22 cellular contexts compared by ENCODE assay signal in genomic region chr3:50650018-50650417, GRCh38. TPM values are rescaled to one million over a fixed set of nuclear protein-coding genes. Genes with fewer than 3 reads are reported as not detected.
DNase-seq lines count a peak whose midpoint lies in the region; ATAC-seq and TF ChIP-seq lines count a peak whose summit lies in the region.
"Had no signal": no experiment of that assay in that cellular context is flagged by ENCODE, and none has a peak within 500 bp of the region (broad histone marks: within the 10 kb centered on the region; RNA-seq: fewer than 3 reads in every experiment).

No MANE protein-coding gene starts in this region.

- no peaks in the 10 kb centered on the region for H3K27me3 ChIP-seq in CD4-positive, alpha-beta T cell (ENCODE audit: control insufficient read depth, insufficient read depth, low read length)
- H3K27me3 ChIP-seq in naive thymus-derived CD4-positive, alpha-beta T cell (ENCODE audit: control insufficient read depth in 2 of 2, insufficient read depth in 2 of 2, low read length in 2 of 2): no peaks in the 10 kb centered on the region
- H3K27me3 ChIP-seq: BE2C, brain microvascular endothelial cell had no signal

- no peak for ATAC-seq in activated T-cell treated with anti-CD3 and anti-CD28 coated beads, Interleukin-2, amount 50 U/mL, for 4 hours
- ATAC-seq in CD4-positive, alpha-beta T cell (ENCODE audit: poor library complexity): no peak
- peak; percentile 22 for ATAC-seq in activated T-helper 17 cell treated with anti-CD3 and anti-CD28 coated beads, Interleukin-2, amount 50 U/mL, for 72 hours (replicated peaks)
- ATAC-seq in naive thymus-derived CD4-positive, alpha-beta T cell: no peak
- ATAC-seq: WTC11 had no signal

- TF ChIP-seq CTCF in CD4-positive, alpha-beta T cell (IDR thresholded peaks at IDR 0.05): no peak

- H3K27me3 Mint-ChIP-seq in activated T-cell treated with anti-CD3 and anti-CD28 coated beads, Interleukin-2, amount 50 U/mL, for 24 hours: no peaks in the 10 kb centered on the region
- H3K27me3 Mint-ChIP-seq in activated T-cell treated with anti-CD3 and anti-CD28 coated beads, Interleukin-2, amount 50 U/mL, for 4 hours (ENCODE audit: low read depth): no peaks in the 10 kb centered on the region
- no peaks in the 10 kb centered on the region for H3K27me3 Mint-ChIP-seq in CD4-positive, alpha-beta T cell
- no peaks in the 10 kb centered on the region for H3K27me3 Mint-ChIP-seq in activated T-helper 17 cell treated with anti-CD3 and anti-CD28 coated beads, Interleukin-2, amount 50 U/mL, for 72 hours
- H3K27me3 Mint-ChIP-seq in naive thymus-derived CD4-positive, alpha-beta T cell: no peaks in the 10 kb centered on the region
- H3K27me3 Mint-ChIP-seq: dendritic cell treated with granulocyte-macrophage colony-stimulating factor and Interleukin-4, amounts not matched to agents 40 ng/mL and 50 ng/mL, for 4 days had no signal

- no peaks in the 10 kb centered on the region for H3K9me3 Mint-ChIP-seq in activated T-cell treated with anti-CD3 and anti-CD28 coated beads, Interleukin-2, amount 50 U/mL, for 24 hours
- H3K9me3 Mint-ChIP-seq in activated T-cell treated with anti-CD3 and anti-CD28 coated beads, Interleukin-2, amount 50 U/mL, for 4 hours: no peaks in the 10 kb centered on the region
- no peaks in the 10 kb centered on the region for H3K9me3 Mint-ChIP-seq in CD4-positive, alpha-beta T cell
- no peaks in the 10 kb centered on the region for H3K9me3 Mint-ChIP-seq in activated T-helper 17 cell treated with anti-CD3 and anti-CD28 coated beads, Interleukin-2, amount 50 U/mL, for 72 hours
- no peaks in the 10 kb centered on the region for H3K9me3 Mint-ChIP-seq in naive thymus-derived CD4-positive, alpha-beta T cell
- H3K9me3 Mint-ChIP-seq: dendritic cell treated with granulocyte-macrophage colony-stimulating factor and Interleukin-4, amounts not matched to agents 40 ng/mL and 50 ng/mL, for 4 days; WTC11 had no signal

- POLR2A ChIA-PET in CD4-positive, alpha-beta T cell (lab: Charles Lee): interaction anchor here (1.4 kb wide), 1 partner anchor 34 kb away, joined by 3 read pairs; no protein-coding TSS in a partner anchor
- POLR2A ChIA-PET in naive thymus-derived CD4-positive, alpha-beta T cell (lab: Charles Lee): no interaction called here

- H3K36me3 Mint-ChIP-seq in activated T-cell treated with anti-CD3 and anti-CD28 coated beads, Interleukin-2, amount 50 U/mL, for 24 hours (ENCODE audit: low read depth): peaks cover 53% of the 10 kb centered on the region
- H3K36me3 Mint-ChIP-seq in activated T-cell treated with anti-CD3 and anti-CD28 coated beads, Interleukin-2, amount 50 U/mL, for 4 hours (ENCODE audit: insufficient read depth): peaks cover 2% of the 10 kb centered on the region
- H3K36me3 Mint-ChIP-seq in CD4-positive, alpha-beta T cell (ENCODE audit: low read depth): peaks cover 24% of the 10 kb centered on the region
- H3K36me3 Mint-ChIP-seq in activated T-helper 17 cell treated with anti-CD3 and anti-CD28 coated beads, Interleukin-2, amount 50 U/mL, for 72 hours (ENCODE audit: low read depth): peaks cover 39% of the 10 kb centered on the region
- H3K36me3 Mint-ChIP-seq in naive thymus-derived CD4-positive, alpha-beta T cell: peaks cover 0 to 12% (median 6%) of the 10 kb centered on the region in 5 donors
- H3K36me3 Mint-ChIP-seq: WTC11 had no signal

- intact Hi-C loops in CD4-positive, alpha-beta T cell (cut with DNase I, micrococcal nuclease): no loop called here
- intact Hi-C loops in naive thymus-derived CD4-positive, alpha-beta T cell (cut with micrococcal nuclease): no loop called here

- H3K4me1 Mint-ChIP-seq in activated T-cell treated with anti-CD3 and anti-CD28 coated beads, Interleukin-2, amount 50 U/mL, for 24 hours (ENCODE audit: low read depth): peaks cover 18% of the 10 kb centered on the region
- peaks cover 8% of the 10 kb centered on the region for H3K4me1 Mint-ChIP-seq in activated T-cell treated with anti-CD3 and anti-CD28 coated beads, Interleukin-2, amount 50 U/mL, for 4 hours (ENCODE audit: low read depth)
- peaks cover 1% of the 10 kb centered on the region for H3K4me1 Mint-ChIP-seq in CD4-positive, alpha-beta T cell (ENCODE audit: low read depth)
- H3K4me1 Mint-ChIP-seq in activated T-helper 17 cell treated with anti-CD3 and anti-CD28 coated beads, Interleukin-2, amount 50 U/mL, for 72 hours: peaks cover 6% of the 10 kb centered on the region
- H3K4me1 Mint-ChIP-seq in naive thymus-derived CD4-positive, alpha-beta T cell: peaks cover 2 to 28% (median 2%) of the 10 kb centered on the region in 7 donors

- CTCF ChIA-PET in CD4-positive, alpha-beta T cell (lab: Charles Lee): no interaction called here
- CTCF ChIA-PET in naive thymus-derived CD4-positive, alpha-beta T cell (lab: Charles Lee): interaction anchor here (0.6 to 11.8 kb wide), 3 partner anchors 26 to 1533 kb away, joined by 3 to 175 read pairs (median 7); partner anchors contain the start of gene MAPKAPK3

- peak overlapping the region; percentile 87 for H3K27ac Mint-ChIP-seq in activated T-cell treated with anti-CD3 and anti-CD28 coated beads, Interleukin-2, amount 50 U/mL, for 24 hours
- peak overlapping the region; percentile 63 for H3K27ac Mint-ChIP-seq in CD4-positive, alpha-beta T cell
- peak overlapping the region; percentile 70 for H3K27ac Mint-ChIP-seq in activated T-helper 17 cell treated with anti-CD3 and anti-CD28 coated beads, Interleukin-2, amount 50 U/mL, for 72 hours
- H3K27ac Mint-ChIP-seq in naive thymus-derived CD4-positive, alpha-beta T cell: peak overlapping the region; percentile 4 to 78 (median 66)
- H3K27ac Mint-ChIP-seq: dendritic cell treated with granulocyte-macrophage colony-stimulating factor and Interleukin-4, amounts not matched to agents 40 ng/mL and 50 ng/mL, for 4 days had no signal

- no peaks in the 10 kb centered on the region for H3K4me1 ChIP-seq in naive thymus-derived CD4-positive, alpha-beta T cell (ENCODE audit: control insufficient read depth in 2 of 2, insufficient read depth in 2 of 2, low read length in 2 of 2)

- H3K9me3 ChIP-seq in CD4-positive, alpha-beta T cell (ENCODE audit: control insufficient read depth, low read length): no peaks in the 10 kb centered on the region
- H3K9me3 ChIP-seq in naive thymus-derived CD4-positive, alpha-beta T cell (ENCODE audit: control insufficient read depth in 2 of 3, low read length in 3 of 3): no peaks in the 10 kb centered on the region
- H3K9me3 ChIP-seq: BE2C had no signal

- no peak overlapping the region for H3K4me3 Mint-ChIP-seq in activated T-cell treated with anti-CD3 and anti-CD28 coated beads, Interleukin-2, amount 50 U/mL, for 24 hours
- H3K4me3 Mint-ChIP-seq in activated T-cell treated with anti-CD3 and anti-CD28 coated beads, Interleukin-2, amount 50 U/mL, for 4 hours: no peak overlapping the region
- H3K4me3 Mint-ChIP-seq in CD4-positive, alpha-beta T cell: no peak overlapping the region
- no peak overlapping the region for H3K4me3 Mint-ChIP-seq in activated T-helper 17 cell treated with anti-CD3 and anti-CD28 coated beads, Interleukin-2, amount 50 U/mL, for 72 hours
- no peak overlapping the region for H3K4me3 Mint-ChIP-seq in naive thymus-derived CD4-positive, alpha-beta T cell
- H3K4me3 Mint-ChIP-seq: dendritic cell treated with granulocyte-macrophage colony-stimulating factor and Interleukin-4, amounts not matched to agents 40 ng/mL and 50 ng/mL, for 4 days; WTC11 had no signal

- peaks cover 0 to 49% (median 14%) of the 10 kb centered on the region in 3 experiments for H3K36me3 ChIP-seq in naive thymus-derived CD4-positive, alpha-beta T cell (ENCODE audit: control insufficient read depth in 2 of 3, insufficient read depth in 3 of 3, low read length in 3 of 3)
- H3K36me3 ChIP-seq: BE2C, brain microvascular endothelial cell had no signal

- no peak for DNase-seq in activated T-cell treated with anti-CD3 and anti-CD28 coated beads, Interleukin-2, amount 50 U/mL, for 24 hours
- DNase-seq in activated T-cell treated with anti-CD3 and anti-CD28 coated beads, Interleukin-2, amount 50 U/mL, for 4 hours: no peak
- no peak for DNase-seq in CD4-positive, alpha-beta T cell
- no peak for DNase-seq in naive thymus-derived CD4-positive, alpha-beta T cell
- DNase-seq in DMS153 treated with DMSO at 0.1 percent for 48 hours (lab: John Stamatoyannopoulos, UW; ENCODE audit: unreplicated experiment) (no peak), NCI-H510A treated with DMSO at 0.1 percent for 48 hours (lab: John Stamatoyannopoulos, UW) (no peak), ecto neural progenitor cell (ENCODE audit: low spot score) (no peak)
- DNase-seq: activated T-cell treated with anti-CD3 and anti-CD28 coated beads, Interleukin-2, amount 50 U/mL, for 48 hours; BE2C; brain microvascular endothelial cell; H7; KG1; mammary epithelial cell; NCI-H1417 treated with DMSO at 0.1 percent for 48 hours; NCI-H2107; NCI-H446 treated with DMSO at 0.1 percent for 48 hours; OCI-M1; T-helper 9 cell had no signal

- H3K27ac ChIP-seq in CD4-positive, alpha-beta T cell (ENCODE audit: low read depth, low read length): no peak overlapping the region
- H3K27ac ChIP-seq in naive thymus-derived CD4-positive, alpha-beta T cell (ENCODE audit: low read depth, low read length): no peak overlapping the region
- H3K27ac ChIP-seq: brain microvascular endothelial cell had no signal

- H3K4me3 ChIP-seq in naive thymus-derived CD4-positive, alpha-beta T cell (ENCODE audit: low read length): no peak overlapping the region
- H3K4me3 ChIP-seq: smooth muscle cell had no signal

RNA-seq across cellular contexts. Expression of gene DOCK3, which starts 24.7 kb away (rescaled TPM):
- 1 to 10 TPM; 1.2 to 1.7 (median 1.5) TPM for total RNA-seq in activated T-cell treated with anti-CD3 and anti-CD28 coated beads, Interleukin-2, amount 50 U/mL, for 4 hours
- total RNA-seq in CD4-positive, alpha-beta T cell: 1 to 10 TPM in 1 of 2 experiments, under 1 TPM in 1; 0.93 to 1.1 TPM
- 1 to 10 TPM; 3.8 to 7.8 TPM for total RNA-seq in activated T-helper 17 cell treated with anti-CD3 and anti-CD28 coated beads, Interleukin-2, amount 50 U/mL, for 72 hours
- 1 to 10 TPM; 1.5 to 2.9 (median 1.9) TPM for total RNA-seq in naive thymus-derived CD4-positive, alpha-beta T cell
- polyA plus RNA-seq in naive thymus-derived CD4-positive, alpha-beta T cell: under 1 TPM; 0.19 to 0.26 TPM

RNA-seq across cellular contexts. Expression of gene MAPKAPK3, which starts 33.1 kb away (rescaled TPM):
- 100 to 1,000 TPM; 174 to 225 (median 210) TPM for total RNA-seq in activated T-cell treated with anti-CD3 and anti-CD28 coated beads, Interleukin-2, amount 50 U/mL, for 4 hours
- total RNA-seq in CD4-positive, alpha-beta T cell: 10 to 100 TPM; 16.4 to 16.6 TPM
- 100 to 1,000 TPM in 1 of 2 donors, 10 to 100 TPM in 1; 99.8 to 131 TPM for total RNA-seq in activated T-helper 17 cell treated with anti-CD3 and anti-CD28 coated beads, Interleukin-2, amount 50 U/mL, for 72 hours
- 100 to 1,000 TPM in 1 of 5 experiments, 10 to 100 TPM in 4; 26.7 to 196 (median 37.7) TPM for total RNA-seq in naive thymus-derived CD4-positive, alpha-beta T cell
- 10 to 100 TPM; 53.4 to 54.1 TPM for polyA plus RNA-seq in naive thymus-derived CD4-positive, alpha-beta T cell

RNA-seq across cellular contexts. Expression of gene CISH, which starts 38.4 kb away (rescaled TPM):
- 100 to 1,000 TPM; 223 to 268 (median 229) TPM for total RNA-seq in activated T-cell treated with anti-CD3 and anti-CD28 coated beads, Interleukin-2, amount 50 U/mL, for 4 hours
- total RNA-seq in CD4-positive, alpha-beta T cell: 1 to 10 TPM; 3.5 to 3.7 TPM
- total RNA-seq in activated T-helper 17 cell treated with anti-CD3 and anti-CD28 coated beads, Interleukin-2, amount 50 U/mL, for 72 hours: 100 to 1,000 TPM; 204 to 327 TPM
- total RNA-seq in naive thymus-derived CD4-positive, alpha-beta T cell: 100 to 1,000 TPM in 1 of 5 experiments, 10 to 100 TPM in 4; 10.9 to 486 (median 28.5) TPM
- 100 to 1,000 TPM; 134 to 150 TPM for polyA plus RNA-seq in naive thymus-derived CD4-positive, alpha-beta T cell
